Comparison of ENCODE assay signal across 22 cellular contexts in genomic region chr6:53896237-53896636, GRCh38.
DNase-seq lines count a peak whose midpoint lies in the region; ATAC-seq, FAIRE-seq and TF ChIP-seq lines count a peak whose summit lies in the region.
"Had no signal": no experiment of that assay in that cellular context is flagged by ENCODE, and none has a peak within 500 bp of the region (broad histone marks: within the 10 kb centered on the region; RNA-seq: fewer than 3 reads in every experiment).

No MANE protein-coding gene starts in this region.

- RAD21 ChIA-PET in HCT116 (lab: Charles Lee; ENCODE audit: low non-redundant PET in 1 of 2, low total read pairs in 2 of 2, uncharacterized antibody in 2 of 2, unreplicated experiment in 2 of 2) = no interaction called here

- no peak overlapping the region for H2BK15ac ChIP-seq in mesenchymal stem cell (ENCODE audit: low read depth, poor library complexity, severe bottlenecking)

- DNase-seq in A549 (ENCODE audit: low read depth in 1 of 2, low spot score in 1 of 2) = peak in 1 of 2 experiments; percentile 2
- no peak for DNase-seq in HCT116 (ENCODE audit: low read depth, low spot score)
- DNase-seq in bronchial epithelial cell (ENCODE audit: low read depth) = peak; percentile 15
- DNase-seq in mesenchymal stem cell = peak; percentile 9
- DNase-seq in esophagus muscularis mucosa (ENCODE audit: extremely low spot score) = no peak
- DNase-seq in stimulated activated CD4-positive, alpha-beta T cell treated with anti-CD3 and anti-CD28 coated beads, Interleukin-1b, Interleukin-23, amount 100 ng/mL, for 48 hours = no peak
- DNase-seq in transverse colon = no peak
- DNase-seq: activated CD4-positive, alpha-beta T cell treated with anti-CD3 and anti-CD28 coated beads for 48 hours; erythroblast; HFFc6; naive B cell; NCI-H1048; NCI-H2029; NCI-H510A; stimulated activated CD4-positive, alpha-beta T cell treated with anti-CD3 and anti-CD28 coated beads, Interleukin-2, amount 100 ng/mL, for 48 hours; stimulated activated naive CD8-positive, alpha-beta T cell treated with anti-CD3 and anti-CD28 coated beads, Interleukin-15, amount 100 ng/mL, for 72 hours; SW 1271; uterus had no signal

- no peak for FAIRE-seq in A549 (lab: Jason Lieb, UNC)
- no peak for FAIRE-seq in bronchial epithelial cell (lab: Jason Lieb, UNC)
- FAIRE-seq: GM12892 had no signal

- H3K9me3 ChIP-seq in A549 (no peaks in the 10 kb centered on the region), HCT116 (ENCODE audit: control insufficient read depth in 1 of 2, insufficient read depth in 1 of 2, low read depth in 1 of 2, low read length in 2 of 2) (no peaks in the 10 kb centered on the region), mesenchymal stem cell (ENCODE audit: control insufficient read depth, low read length) (no peaks in the 10 kb centered on the region), esophagus muscularis mucosa (no peaks in the 10 kb centered on the region), transverse colon (no peaks in the 10 kb centered on the region)
- H3K9me3 ChIP-seq: uterus had no signal

- H3K4me1 ChIP-seq in A549 (peaks cover 15% of the 10 kb centered on the region; the same call in 2 of the 3 replicates), HCT116 (ENCODE audit: control insufficient read depth in 1 of 2, insufficient read depth in 2 of 2, low read length in 2 of 2) (peaks cover 19 to 21% of the 10 kb centered on the region in 2 experiments), mesenchymal stem cell (ENCODE audit: control insufficient read depth, insufficient read depth, low read depth, low read length) (peaks cover 4% of the 10 kb centered on the region), esophagus muscularis mucosa (peaks cover 0 to 24% (median 23%) of the 10 kb centered on the region in 4 donors), transverse colon (no peaks in the 10 kb centered on the region)
- H3K4me1 ChIP-seq: parathyroid adenoma, uterus had no signal

- H2AFZ ChIP-seq in HCT116 (ENCODE audit: low read depth, low read length, poor library complexity, severe bottlenecking) (no peak overlapping the region), mesenchymal stem cell (ENCODE audit: low read depth, low read length) (no peak overlapping the region)
- H2AFZ ChIP-seq: parathyroid adenoma had no signal

- no peak overlapping the region for H2BK5ac ChIP-seq in mesenchymal stem cell (ENCODE audit: low read depth, low read length, poor library complexity, severe bottlenecking)

- H3K18ac ChIP-seq in mesenchymal stem cell (ENCODE audit: low read depth in 1 of 2, low read length in 2 of 2) = no peak overlapping the region

- CTCF ChIA-PET in A549 (lab: Yijun Ruan, JAX) (interaction anchor here (1.0 to 1.6 kb wide), 2 partner anchors 60 to 86 kb away, joined by 3 to 4 read pairs; no protein-coding TSS in a partner anchor), HCT116 (lab: Charles Lee) (no interaction called here)

- no peak overlapping the region for H4K8ac ChIP-seq in mesenchymal stem cell (ENCODE audit: low read length)

- H3K36me3 ChIP-seq in HCT116 (ENCODE audit: control insufficient read depth in 1 of 2, insufficient read depth in 2 of 2, low read length in 2 of 2) = no peaks in the 10 kb centered on the region
- H3K36me3 ChIP-seq in bronchial epithelial cell (ENCODE audit: control insufficient read depth, insufficient read depth, low read length) = peaks cover 9% of the 10 kb centered on the region
- no peaks in the 10 kb centered on the region for H3K36me3 ChIP-seq in mesenchymal stem cell (ENCODE audit: control insufficient read depth in 1 of 2, insufficient read depth in 2 of 2, low read depth in 1 of 2, low read length in 2 of 2)
- peaks cover 0 to 15% (median 2%) of the 10 kb centered on the region in 4 donors for H3K36me3 ChIP-seq in esophagus muscularis mucosa
- peaks cover 0 to 10% (median 5%) of the 10 kb centered on the region in 4 donors for H3K36me3 ChIP-seq in transverse colon
- H3K36me3 ChIP-seq: uterus had no signal

- peaks cover 4% of the 10 kb centered on the region for H3K79me1 ChIP-seq in mesenchymal stem cell (replicated peaks; ENCODE audit: low read length, poor library complexity, severe bottlenecking)

- TF ChIP-seq RAD21 in A549 (conservative IDR thresholded peaks at IDR 0.05 in 1 of 2, IDR thresholded peaks at IDR 0.05 in 1 of 2) (no peak), HCT116 (IDR thresholded peaks at IDR 0.05; ENCODE audit: low read depth) (no peak)

- H3K4ac ChIP-seq in mesenchymal stem cell (ENCODE audit: low read depth in 1 of 2, low read length in 2 of 2) = no peak overlapping the region

- H3K4me2 ChIP-seq in A549 (peak overlapping the region; percentile 53), HCT116 (ENCODE audit: low read length) (peak overlapping the region; percentile 11; the same call in 1 of the 2 replicates), mesenchymal stem cell (ENCODE audit: low read length, poor library complexity, severe bottlenecking) (no peak overlapping the region)

- H3K27me3 ChIP-seq in HCT116 (ENCODE audit: insufficient read depth, low read length) (no peaks in the 10 kb centered on the region), bronchial epithelial cell (ENCODE audit: control insufficient read depth, insufficient read depth, low read length) (no peaks in the 10 kb centered on the region), mesenchymal stem cell (ENCODE audit: control insufficient read depth in 1 of 2, insufficient read depth in 1 of 2, low read length in 2 of 2) (no peaks in the 10 kb centered on the region), esophagus muscularis mucosa (no peaks in the 10 kb centered on the region), transverse colon (no peaks in the 10 kb centered on the region)
- H3K27me3 ChIP-seq: uterus had no signal

- TF ChIP-seq EP300 in A549 (IDR thresholded peaks at IDR 0.05) (no peak), esophagus muscularis mucosa (IDR thresholded peaks at IDR 0.05) (no peak), transverse colon (IDR thresholded peaks at IDR 0.05; ENCODE audit: low read depth) (no peak)

- ATAC-seq in A549 (no peak), HCT116 (no peak), GM19324 (IDR thresholded peaks at IDR 0.05; ENCODE audit: low FRiP score, unreplicated experiment) (no peak)
- ATAC-seq: stimulated activated naive CD8-positive, alpha-beta T cell treated with anti-CD3 and anti-CD28 coated beads, Interleukin-15, amount 100 ng/mL, for 72 hours had no signal

- BruUV-seq in HCT116 (replicated peaks; lab: Mats Ljungman, UMichigan) = no TSS peak

- in situ Hi-C loops in transverse colon (cut with MboI; ENCODE audit: low pct_ligation_motif_present in 1 of 4, low pct_unique_long_range_greater_than_20kb in 1 of 4, low sequenced_read_pairs in 3 of 4) = no loop called here

- no peaks in the 10 kb centered on the region for H3K9me2 ChIP-seq in HCT116 (ENCODE audit: insufficient read depth)

- H3K4me3 ChIP-seq in A549 = no peak overlapping the region
- no peak overlapping the region for H3K4me3 ChIP-seq in HCT116 (replicated peaks in 1 of 2; ENCODE audit: low read depth in 1 of 2, low read length in 2 of 2)
- H3K4me3 ChIP-seq in bronchial epithelial cell (ENCODE audit: low read depth, low read length) = no peak overlapping the region
- no peak overlapping the region for H3K4me3 ChIP-seq in mesenchymal stem cell (ENCODE audit: insufficient read depth in 1 of 2, low read depth in 1 of 2, low read length in 2 of 2)
- no peak overlapping the region for H3K4me3 ChIP-seq in esophagus muscularis mucosa
- no peak overlapping the region for H3K4me3 ChIP-seq in transverse colon
- H3K4me3 ChIP-seq: lung, uterus had no signal

- H2BK12ac ChIP-seq in mesenchymal stem cell (ENCODE audit: low read length in 2 of 2) = no peak overlapping the region

- H3K9ac ChIP-seq in HCT116 (ENCODE audit: low read length) (no peak overlapping the region), mesenchymal stem cell (ENCODE audit: low read length) (no peak overlapping the region)
- H3K9ac ChIP-seq: parathyroid adenoma had no signal

- TF ChIP-seq POLR2A in A549 (IDR thresholded peaks at IDR 0.05; ENCODE audit: low read length) = no peak
- TF ChIP-seq POLR2A in HCT116 (IDR thresholded peaks at IDR 0.05; ENCODE audit: borderline replicate concordance, extremely low read depth, insufficient read depth, insufficient read length) = no peak
- TF ChIP-seq POLR2A in esophagus muscularis mucosa (IDR thresholded peaks at IDR 0.05; ENCODE audit: low read depth) = no peak
- TF ChIP-seq POLR2A in transverse colon (IDR thresholded peaks at IDR 0.05) = no peak

- TF ChIP-seq CTCF in A549 (IDR thresholded peaks at IDR 0.05) = no peak
- TF ChIP-seq CTCF in HCT116 (IDR thresholded peaks at IDR 0.05 in 2 of 3, conservative IDR thresholded peaks at IDR 0.05 in 1 of 3; ENCODE audit: borderline replicate concordance in 1 of 3, insufficient read depth in 1 of 3, low read depth in 2 of 3, low read length in 2 of 3) = no peak
- TF ChIP-seq CTCF in bronchial epithelial cell (IDR thresholded peaks at IDR 0.05; ENCODE audit: insufficient read depth, low read length, severe bottlenecking) = no peak
- TF ChIP-seq CTCF in esophagus muscularis mucosa (IDR thresholded peaks at IDR 0.05) = no peak
- TF ChIP-seq CTCF in transverse colon (IDR thresholded peaks at IDR 0.05) = no peak

- no peak overlapping the region for H2AK5ac ChIP-seq in mesenchymal stem cell (ENCODE audit: low read length, severe bottlenecking)

- no peak overlapping the region for H3K23ac ChIP-seq in mesenchymal stem cell (ENCODE audit: low read length in 2 of 2)

- H3K27ac ChIP-seq in A549 = peak overlapping the region in 1 of 2 experiments; percentile 32; a peak in 1 of 6 replicates
- H3K27ac ChIP-seq in HCT116 (ENCODE audit: low read depth, low read length) = no peak overlapping the region
- peak overlapping the region; percentile 52 for H3K27ac ChIP-seq in mesenchymal stem cell (ENCODE audit: low read length, poor library complexity, severe bottlenecking)
- no peak overlapping the region for H3K27ac ChIP-seq in esophagus muscularis mucosa (replicated peaks in 1 of 4)
- no peak overlapping the region for H3K27ac ChIP-seq in transverse colon
- H3K27ac ChIP-seq: parathyroid adenoma, uterus had no signal

- H3K14ac ChIP-seq in mesenchymal stem cell (ENCODE audit: low read length in 2 of 2) = no peak overlapping the region

- intact Hi-C loops in HCT116 (cut with micrococcal nuclease) (no loop called here), esophagus muscularis mucosa (cut with DNase I) (loop anchor here (10.0 kb wide), 1 partner anchor 101 kb away; the partner anchor contains the start of gene LRRC1), transverse colon (cut with DNase I; ENCODE audit: low total_unique reads) (no loop called here)

- no peaks in the 10 kb centered on the region for H4K20me1 ChIP-seq in HCT116 (ENCODE audit: insufficient read depth)

- H4K91ac ChIP-seq in mesenchymal stem cell (ENCODE audit: low read length) = no peak overlapping the region

- no peak overlapping the region for H2BK120ac ChIP-seq in mesenchymal stem cell (ENCODE audit: low read depth, low read length)

- POLR2A ChIA-PET in A549 (lab: Yijun Ruan, JAX) (no interaction called here), HCT116 (lab: Charles Lee) (no interaction called here)

- H3K79me2 ChIP-seq in HCT116 (ENCODE audit: insufficient read depth, low read length) = no peaks in the 10 kb centered on the region
- H3K79me2 ChIP-seq: parathyroid adenoma had no signal

- 84% methylated on average over 1 of the region's 1 CpG for WGBS in A549 (ENCODE audit: missing lambda C conversion rate)
- no CpG with 5 or more reads among the region's 1 CpG for WGBS in mesenchymal stem cell
- 86% methylated on average over 1 of the region's 1 CpG for WGBS in esophagus muscularis mucosa
- 92 to 100% methylated on average over 1 of the region's 1 CpG for WGBS in transverse colon (ENCODE audit: low coverage in 1 of 2), 2 donors

Comparison
In these comparisons a context has a peak if more than half of its experiments do, and no peak if none do; other contexts are left out.
1. DNase-seq: peak in bronchial epithelial cell (single experiment) and mesenchymal stem cell (single experiment); none in HCT116 (single experiment), esophagus muscularis mucosa (single experiment), stimulated activated CD4-positive, alpha-beta T cell treated with anti-CD3 and anti-CD28 coated beads, Interleukin-1b, Interleukin-23, amount 100 ng/mL, for 48 hours (single experiment) and transverse colon (single experiment).